In genomic region chr9:129610473-129611301, GRCh38 we compare ENCODE assay signal across 1 cellular context.
TF ChIP-seq lines count a peak whose summit lies in the region.

No MANE protein-coding gene starts in this region.

TF ChIP-seq in IMR-90, 13 proteins besides CTCF, POLR2A, EP300 and RAD21:
- TF ChIP-seq CHD1 (IDR thresholded peaks at IDR 0.05; ENCODE audit: low read depth, low read length) (peak; percentile 73; the same call in 1 of the 2 replicates), CEBPB (IDR thresholded peaks at IDR 0.05; ENCODE audit: low read depth, low read length) (no peak), MAZ (IDR thresholded peaks at IDR 0.05; ENCODE audit: borderline replicate concordance, low read depth, low read length) (peak; percentile 70; the same call in 1 of the 2 replicates), SMC3 (IDR thresholded peaks at IDR 0.05; ENCODE audit: low read depth, low read length) (peak; percentile 95), MXI1 (IDR thresholded peaks at IDR 0.05; ENCODE audit: borderline replicate concordance, low read depth, low read length) (0 out of 2 replicates have a peak, but pooled peaks have one; percentile 14)
